ENCODE assay signal across 11 cellular contexts in genomic region chr20:20547221-20547875, GRCh38.
A peak's percentile ranks its signal among the peaks of the same experiment; 100 is the strongest.
DNase-seq lines count a peak whose midpoint lies in the region; ATAC-seq and TF ChIP-seq lines count a peak whose summit lies in the region.
"Had no signal": no experiment of that assay in that cellular context is flagged by ENCODE, and none has a peak within 500 bp of the region (broad histone marks: within the 10 kb centered on the region; RNA-seq: fewer than 3 reads in every experiment).

No MANE protein-coding gene starts in this region.

- H3K9ac ChIP-seq in PC-3 (ENCODE audit: low read length), result no peak overlapping the region

- H3K4me3 ChIP-seq in breast epithelium, result no peak overlapping the region
- H3K4me3 ChIP-seq in PC-3 (ENCODE audit: low read length), result no peak overlapping the region
- no peak overlapping the region for H3K4me3 ChIP-seq in foreskin fibroblast (ENCODE audit: low read depth in 1 of 2, low read length in 2 of 2)
- no peak overlapping the region for H3K4me3 ChIP-seq in uterus
- H3K4me3 ChIP-seq: adrenal gland, esophagus muscularis mucosa had no signal

- POLR2A ChIA-PET in MCF 10A (lab: Yijun Ruan, JAX) (interaction anchor here (1.0 to 1.7 kb wide), 4 partner anchors 12 to 495 kb away, joined by 3 to 11 read pairs (median 4); partner anchors contain the start of genes CFAP61 and CRNKL1), PC-3 (lab: Charles Lee; ENCODE audit: unreplicated experiment) (no interaction called here)

- H4K20me1 ChIP-seq in PC-3 (ENCODE audit: low read length), result no peaks in the 10 kb centered on the region

- no peaks in the 10 kb centered on the region for H3K79me2 ChIP-seq in PC-3 (ENCODE audit: low read length)

- BruUV-seq in MCF 10A (replicated peaks; lab: Mats Ljungman, UMichigan) (no TSS peak), PC-3 (replicated peaks; lab: Mats Ljungman, UMichigan) (no TSS peak)

- H3F3A ChIP-seq in PC-3 (ENCODE audit: low read length, unreplicated experiment), result peaks cover 4% of the 10 kb centered on the region

- TF ChIP-seq POLR2A in breast epithelium (IDR thresholded peaks at IDR 0.05), result no peak
- TF ChIP-seq POLR2A in uterus (IDR thresholded peaks at IDR 0.05), result no peak

- intact Hi-C loops in MCF 10A (cut with micrococcal nuclease), result loop anchor here (5.0 kb wide), 1 partner anchor 60 kb away; no protein-coding TSS in a partner anchor
- intact Hi-C loops in breast epithelium (cut with DNase I; ENCODE audit: low total_unique reads), result no loop called here
- intact Hi-C loops in PC-3 (cut with micrococcal nuclease), result no loop called here
- intact Hi-C loops in uterus (cut with DNase I; ENCODE audit: low total_unique reads), result no loop called here
- intact Hi-C loops in left ventricle myocardium superior (cut with micrococcal nuclease), result no loop called here

- H3K36me3 Mint-ChIP-seq in MCF 10A (ENCODE audit: insufficient read depth, unreplicated experiment), result peaks cover 29% of the 10 kb centered on the region

- no peaks in the 10 kb centered on the region for H3K36me3 ChIP-seq in breast epithelium
- no peaks in the 10 kb centered on the region for H3K36me3 ChIP-seq in PC-3 (ENCODE audit: low read depth, low read length)
- H3K36me3 ChIP-seq in uterus, result no peaks in the 10 kb centered on the region

- no peak overlapping the region for H3K27ac Mint-ChIP-seq in MCF 10A (ENCODE audit: low read depth, unreplicated experiment)
- H3K27ac Mint-ChIP-seq: mesothelial cell of epicardium had no signal

- H3K27ac ChIP-seq in breast epithelium (no peak overlapping the region), PC-3 (ENCODE audit: low read length) (no peak overlapping the region), uterus (no peak overlapping the region)
- H3K27ac ChIP-seq: adrenal gland, esophagus muscularis mucosa had no signal

- H3K9me2 ChIP-seq in PC-3 (replicated peaks; ENCODE audit: low read length), result no peaks in the 10 kb centered on the region

- no peaks in the 10 kb centered on the region for H3K9me3 Mint-ChIP-seq in MCF 10A (ENCODE audit: unreplicated experiment)
- H3K9me3 Mint-ChIP-seq: mesothelial cell of epicardium had no signal

- peak; percentile 38 for DNase-seq in MCF 10A (ENCODE audit: unreplicated experiment)
- no peak for DNase-seq in breast epithelium (ENCODE audit: low spot score in 2 of 2)
- DNase-seq in PC-3, result peak; percentile 54
- DNase-seq in foreskin fibroblast, result peak; percentile 10 to 48
- no peak for DNase-seq in uterus
- DNase-seq in A172 (ENCODE audit: low spot score), result no peak
- no peak for DNase-seq in left ventricle myocardium superior
- DNase-seq: adrenal gland had no signal

- peaks cover 25% of the 10 kb centered on the region for H3K4me1 Mint-ChIP-seq in MCF 10A (ENCODE audit: insufficient read depth, unreplicated experiment)

- H3K27me3 ChIP-seq in breast epithelium (no peaks in the 10 kb centered on the region), PC-3 (ENCODE audit: low read length) (no peaks in the 10 kb centered on the region), uterus (no peaks in the 10 kb centered on the region)
- H3K27me3 ChIP-seq: adrenal gland, esophagus muscularis mucosa had no signal

- TF ChIP-seq CTCF in MCF 10A (IDR thresholded peaks at IDR 0.05; ENCODE audit: unreplicated experiment) (no peak), breast epithelium (IDR thresholded peaks at IDR 0.05) (no peak), PC-3 (conservative IDR thresholded peaks at IDR 0.05; ENCODE audit: low read depth, low read length) (no peak), foreskin fibroblast (IDR thresholded peaks at IDR 0.05; ENCODE audit: low read depth, low read length) (no peak), uterus (IDR thresholded peaks at IDR 0.05) (no peak)

- no peak for ATAC-seq in PC-3
- no peak for ATAC-seq in GM19395 (IDR thresholded peaks at IDR 0.05; ENCODE audit: unreplicated experiment)
- ATAC-seq in left ventricle myocardium superior, result no peak

- H3K9me3 ChIP-seq in breast epithelium (no peaks in the 10 kb centered on the region), PC-3 (ENCODE audit: low read length) (no peaks in the 10 kb centered on the region), uterus (no peaks in the 10 kb centered on the region)
- H3K9me3 ChIP-seq: adrenal gland, esophagus muscularis mucosa had no signal

- H3K4me3 Mint-ChIP-seq in MCF 10A (ENCODE audit: unreplicated experiment), result no peak overlapping the region
- H3K4me3 Mint-ChIP-seq: mesothelial cell of epicardium had no signal

- CTCF ChIA-PET in MCF 10A (lab: Yijun Ruan, JAX) (interaction anchor here (0.6 to 1.4 kb wide), 5 partner anchors 13 to 464 kb away, joined by 3 read pairs; no protein-coding TSS in a partner anchor), PC-3 (lab: Charles Lee) (no interaction called here)

- no peaks in the 10 kb centered on the region for H3K27me3 Mint-ChIP-seq in MCF 10A (ENCODE audit: insufficient read depth, unreplicated experiment)

- H3K4me1 ChIP-seq in breast epithelium, result no peaks in the 10 kb centered on the region
- peaks cover 53% of the 10 kb centered on the region for H3K4me1 ChIP-seq in PC-3 (ENCODE audit: insufficient read depth, low read length)
- no peaks in the 10 kb centered on the region for H3K4me1 ChIP-seq in uterus
- H3K4me1 ChIP-seq: adrenal gland, esophagus muscularis mucosa had no signal

- H2AFZ ChIP-seq in PC-3 (ENCODE audit: low read length), result no peak overlapping the region

- peak overlapping the region; percentile 71 for H3K4me2 ChIP-seq in PC-3 (ENCODE audit: low read length)

Comparison
In these comparisons a context has a peak if more than half of its experiments do, and no peak if none do; other contexts are left out.
1. DNase-seq: peak in MCF 10A (single experiment), PC-3 (single experiment) and foreskin fibroblast (2 of 2); none in breast epithelium (0 of 2), uterus (0 of 2), A172 (single experiment) and left ventricle myocardium superior (single experiment).